In the genomic region with DNA sequence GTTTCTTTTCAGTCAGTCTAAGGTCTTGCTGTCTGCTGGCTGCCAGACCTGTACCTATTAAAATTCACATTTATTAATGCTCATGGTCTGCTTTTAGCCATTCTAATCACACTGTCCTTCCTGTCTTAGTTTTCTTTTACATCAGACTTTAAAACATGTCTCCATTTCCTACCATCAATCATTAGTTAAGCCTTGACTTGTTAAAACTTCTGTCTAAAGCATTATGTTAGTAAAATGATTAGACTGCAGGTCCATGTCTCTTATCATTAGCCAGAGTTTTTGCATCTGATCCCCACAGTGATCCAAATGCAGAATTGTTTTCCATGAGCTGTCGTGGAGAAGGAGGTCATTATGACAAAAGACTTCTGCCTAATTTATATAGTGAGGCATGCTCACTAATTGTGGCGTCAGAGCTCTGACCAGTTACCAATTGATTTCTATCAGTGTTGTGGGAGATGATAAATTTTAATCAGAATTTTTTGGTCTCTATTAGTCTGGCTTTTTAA, we compare ENCODE assay signal across 1 cellular context.
TF ChIP-seq lines count a peak whose summit lies in the region.

No MANE protein-coding gene starts in this region.

TF ChIP-seq in endothelial cell of umbilical vein, 7 proteins besides CTCF, POLR2A, EP300 and RAD21 (continued from another document):
- no peak for TF ChIP-seq FOS (IDR thresholded peaks at IDR 0.05; ENCODE audit: borderline replicate concordance, insufficient read depth, low read length)
